In genomic region chr22:20507253-20508066, GRCh38 we compare ENCODE assay signal across 1 cellular context.
A peak's percentile ranks its signal among the peaks of the same experiment; 100 is the strongest.
TF ChIP-seq lines count a peak whose summit lies in the region.

Gene MED15 (plus strand): TSS chr22:20507610. CDS start chr22:20507679, 69 bp downstream.

TF ChIP-seq in K562, 482 proteins besides CTCF, POLR2A, EP300 and RAD21 (continued from another document and continues in another):
- TF ChIP-seq ASH1L (IDR thresholded peaks at IDR 0.05; ENCODE audit: borderline replicate concordance, low read depth, partially characterized antibody) (no peak), KLF10 (CRISPR knock-in tag; IDR thresholded peaks at IDR 0.05) (no peak), ZBTB26 (CRISPR knock-in tag; IDR thresholded peaks at IDR 0.05) (no peak), POLR2AphosphoS2 (IDR thresholded peaks at IDR 0.05; ENCODE audit: low read length) (peak; percentile 98), SIN3B (IDR thresholded peaks at IDR 0.05; ENCODE audit: low read depth) (no peak), SRSF3 (IDR thresholded peaks at IDR 0.05; ENCODE audit: insufficient read depth, low read length) (0 out of 2 replicates have a peak, but pooled peaks have one; percentile 17), HLTF (IDR thresholded peaks at IDR 0.05) (no peak), ETV1 (tag; conservative IDR thresholded peaks at IDR 0.05; ENCODE audit: low read depth) (no peak), SP1 (CRISPR knock-in tag; IDR thresholded peaks at IDR 0.05) (peak; percentile 99), MGA (IDR thresholded peaks at IDR 0.05) (no peak), MTA1 (IDR thresholded peaks at IDR 0.05; ENCODE audit: borderline replicate concordance) (no peak), ZNF384 (IDR thresholded peaks at IDR 0.05; ENCODE audit: low read depth, low read length) (peak; percentile 76; the same call in 1 of the 2 replicates), SUPT5H (IDR thresholded peaks at IDR 0.05) (no peak), PHF20 (IDR thresholded peaks at IDR 0.05; ENCODE audit: partially characterized antibody) (no peak), NONO (IDR thresholded peaks at IDR 0.05; ENCODE audit: low read depth in 2 of 2, low read length in 1 of 2) (no peak; a peak in 1 of 4 replicates), BDP1 (IDR thresholded peaks at IDR 0.05; ENCODE audit: insufficient read depth, insufficient read length) (no peak), RBFOX2 (IDR thresholded peaks at IDR 0.05; ENCODE audit: low read depth, low read length) (peak; percentile 100), NCOA4 (IDR thresholded peaks at IDR 0.05; ENCODE audit: partially characterized antibody) (no peak), ZNF253 (CRISPR knock-in tag; conservative IDR thresholded peaks at IDR 0.05) (peak; percentile 75; the same call in 1 of the 2 replicates), FOXP4 (CRISPR knock-in tag; IDR thresholded peaks at IDR 0.05; ENCODE audit: borderline replicate concordance) (peak; percentile 99), ZNF277 (CRISPR knock-in tag; IDR thresholded peaks at IDR 0.05; ENCODE audit: borderline replicate concordance) (no peak), ZNF274 (IDR thresholded peaks at IDR 0.05; ENCODE audit: borderline replicate concordance, low read depth, low read length) (no peak; the same call in 1 of the 2 replicates), ZNF133 (CRISPR knock-in tag; IDR thresholded peaks at IDR 0.05) (no peak), THRAP3 (IDR thresholded peaks at IDR 0.05; ENCODE audit: borderline replicate concordance) (no peak), MEIS2 (IDR thresholded peaks at IDR 0.05; ENCODE audit: partially characterized antibody) (no peak), CBX3 (IDR thresholded peaks at IDR 0.05; ENCODE audit: borderline replicate concordance in 1 of 2, low read length in 2 of 2) (no peak), HMBOX1 (IDR thresholded peaks at IDR 0.05) (no peak), TBP (optimal IDR thresholded peaks at IDR 0.05; ENCODE audit: low read depth, low read length) (no peak), ZHX1 (conservative IDR thresholded peaks at IDR 0.05; ENCODE audit: low read length) (peak; percentile 11; the same call in 1 of the 2 replicates), SRSF1 (IDR thresholded peaks at IDR 0.05; ENCODE audit: low read depth, low read length) (peak; percentile 95), ZBED1 (IDR thresholded peaks at IDR 0.05) (no peak), GTF2A2 (tag; IDR thresholded peaks at IDR 0.05) (peak; percentile 81; the same call in 1 of the 2 replicates), ZNF717 (CRISPR knock-in tag; IDR thresholded peaks at IDR 0.05) (no peak), HDAC3 (IDR thresholded peaks at IDR 0.05; ENCODE audit: borderline replicate concordance, partially characterized antibody) (no peak), TGIF2 (CRISPR knock-in tag; IDR thresholded peaks at IDR 0.05) (no peak), ELK1 (CRISPR knock-in tag; IDR thresholded peaks at IDR 0.05) (no peak), EGR1 (conservative IDR thresholded peaks at IDR 0.05) (no peak), HBP1 (CRISPR knock-in tag; IDR thresholded peaks at IDR 0.05) (no peak), KDM4B (IDR thresholded peaks at IDR 0.05; ENCODE audit: borderline replicate concordance in 2 of 2, low read depth in 1 of 2) (no peak), HNRNPLL (IDR thresholded peaks at IDR 0.05; ENCODE audit: low read depth, low read length, poor library complexity, severe bottlenecking) (peak; percentile 73)
